ENCODE assay signal across 21 cellular contexts in the genomic region with DNA sequence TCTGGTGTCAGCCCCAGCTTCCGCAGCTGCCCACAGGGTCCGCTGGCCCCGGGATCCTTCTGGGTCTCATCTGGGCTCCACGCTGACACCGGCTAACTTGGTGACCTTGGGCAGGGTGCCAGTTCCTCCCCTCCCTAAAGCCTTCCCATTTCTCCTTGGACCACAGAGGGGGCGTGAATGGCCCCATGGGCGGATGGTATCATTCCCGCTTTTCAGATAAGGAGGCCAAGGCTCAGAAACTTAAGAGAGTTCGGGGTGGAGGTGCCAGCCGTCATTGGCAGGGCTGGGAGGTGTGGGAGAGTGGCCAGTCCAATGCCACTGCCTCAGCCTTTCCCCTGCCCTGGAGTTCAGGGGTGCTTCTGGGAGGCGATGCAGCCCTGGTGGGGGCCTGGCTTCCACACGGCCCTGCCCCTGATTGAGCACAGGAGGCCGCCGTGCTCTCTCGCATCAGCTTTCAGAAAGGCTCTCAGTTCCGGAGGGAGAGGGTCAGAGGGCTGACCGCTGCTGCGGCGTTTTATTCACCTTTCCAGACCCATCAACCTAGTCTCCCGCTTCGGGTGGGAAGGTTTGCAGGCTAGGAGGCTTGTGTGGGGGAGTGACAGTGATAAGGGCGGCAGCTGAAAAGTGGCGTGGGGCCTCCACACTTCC.
DNase-seq lines count a peak whose midpoint lies in the region; ATAC-seq, FAIRE-seq and TF ChIP-seq lines count a peak whose summit lies in the region.
"Had no signal": no experiment of that assay in that cellular context is flagged by ENCODE, and none has a peak within 500 bp of the region (broad histone marks: within the 10 kb centered on the region; RNA-seq: fewer than 3 reads in every experiment).

No MANE protein-coding gene starts in this region.

- H2AK5ac ChIP-seq in IMR-90 (ENCODE audit: low read depth, low read length) (no peak overlapping the region), H1 (ENCODE audit: low read depth, low read length) (no peak overlapping the region)

- H3K9me3 ChIP-seq in IMR-90 (ENCODE audit: control insufficient read depth, insufficient read depth, low read length) (peaks cover 9% of the 10 kb centered on the region), H1 (ENCODE audit: insufficient read depth in 2 of 2, low read depth in 1 of 2, low read length in 1 of 2) (peaks cover 0 to 8% of the 10 kb centered on the region in 2 experiments; a peak in 2 of 4 replicates), HepG2 (ENCODE audit: low read length) (peaks cover 13% of the 10 kb centered on the region; the same call in 1 of the 2 replicates), spleen (peaks cover 0 to 22% (median 17%) of the 10 kb centered on the region in 8 donors), esophagus squamous epithelium (peaks cover 0 to 17% (median 7%) of the 10 kb centered on the region in 3 donors)

- H3K4me1 Mint-ChIP-seq in natural killer cell = no peaks in the 10 kb centered on the region
- H3K4me1 Mint-ChIP-seq: CD4-positive, CD25-positive, alpha-beta regulatory T cell had no signal

- H3K27ac ChIP-seq in IMR-90 (ENCODE audit: insufficient read depth, low read length) (no peak overlapping the region), H1 (ENCODE audit: low read depth, low read length) (no peak overlapping the region), HepG2 (ENCODE audit: extremely low read length, insufficient read depth, low read length) (peak overlapping the region; percentile 61), spleen (peak overlapping the region in 5 of 8 donors; percentile 40 to 62 (median 57)), esophagus squamous epithelium (no peak overlapping the region)
- H3K27ac ChIP-seq: RWPE1 had no signal

- H3K27me3 ChIP-seq in IMR-90 (ENCODE audit: control insufficient read depth, insufficient read depth, low read length) = no peaks in the 10 kb centered on the region
- no peaks in the 10 kb centered on the region for H3K27me3 ChIP-seq in H1 (replicated peaks in 1 of 4; ENCODE audit: control insufficient read depth in 3 of 4, extremely low read depth in 1 of 4, insufficient read depth in 3 of 4, low read length in 3 of 4)
- H3K27me3 ChIP-seq in HepG2 (ENCODE audit: control insufficient read depth in 1 of 2, insufficient read depth in 2 of 2, low read length in 2 of 2) = no peaks in the 10 kb centered on the region
- peaks cover 0 to 13% (median 0%) of the 10 kb centered on the region in 7 donors for H3K27me3 ChIP-seq in spleen (replicated peaks in 1 of 7)
- peaks cover 0 to 61% (median 0%) of the 10 kb centered on the region in 4 donors for H3K27me3 ChIP-seq in esophagus squamous epithelium
- H3K27me3 ChIP-seq: BE2C had no signal

- no peak overlapping the region for H3K14ac ChIP-seq in IMR-90 (replicated peaks; ENCODE audit: low read depth, low read length)
- H3K14ac ChIP-seq in H1 (ENCODE audit: insufficient read length) = no peak overlapping the region

- H2BK120ac ChIP-seq in IMR-90 (ENCODE audit: low read depth, low read length) (no peak overlapping the region), H1 (replicated peaks; ENCODE audit: low read depth, low read length) (no peak overlapping the region)

- H3K4me3 ChIP-seq in IMR-90 (ENCODE audit: insufficient read depth, low read depth, low read length) (no peak overlapping the region), H1 (ENCODE audit: extremely low read depth in 1 of 4, insufficient read depth in 2 of 4, low read depth in 3 of 4, low read length in 4 of 4) (no peak overlapping the region), HepG2 (replicated peaks in 1 of 3; ENCODE audit: insufficient read depth in 1 of 3, low read depth in 2 of 3, low read length in 3 of 3) (peak overlapping the region in 1 of 3 experiments; percentile 39; a peak in 1 of 6 replicates), spleen (no peak overlapping the region), esophagus squamous epithelium (no peak overlapping the region)

- peaks cover 8% of the 10 kb centered on the region in 2 donors for H3K27me3 Mint-ChIP-seq in natural killer cell (ENCODE audit: low read depth in 2 of 2)

- no peak overlapping the region for H4K8ac ChIP-seq in IMR-90 (ENCODE audit: low read depth in 2 of 2, low read length in 2 of 2)
- no peak overlapping the region for H4K8ac ChIP-seq in H1 (ENCODE audit: extremely low read depth, insufficient read depth, low read length)

- BruUV-seq in IMR-90 (replicated peaks; lab: Mats Ljungman, UMichigan) (no TSS peak), HepG2 (replicated peaks; lab: Mats Ljungman, UMichigan) (no TSS peak)

- H3K79me2 ChIP-seq in H1 (ENCODE audit: control insufficient read depth in 1 of 2, insufficient read depth in 2 of 2, low read length in 2 of 2) (peaks cover 0 to 30% of the 10 kb centered on the region in 2 experiments; a peak in 1 of 4 replicates), HepG2 (ENCODE audit: insufficient read depth, low read length) (peaks cover 3% of the 10 kb centered on the region)

- dilution Hi-C loops in IMR-90 (cut with HindIII; ENCODE audit: low sequenced_read_pairs, unreplicated experiment) = no loop called here

- CTCF ChIA-PET in IMR-90 (lab: Yijun Ruan, JAX) (no interaction called here), H1 (lab: Charles Lee; ENCODE audit: partially characterized antibody) (interaction anchor here (2.0 kb wide), 1 partner anchor 10 kb away, joined by 5 read pairs; no protein-coding TSS in a partner anchor), HepG2 (lab: Yijun Ruan, JAX; ENCODE audit: low intra/inter-chr PET ratio, low total read pairs) (no interaction called here)

- H2BK15ac ChIP-seq in IMR-90 (ENCODE audit: low read depth, low read length) (no peak overlapping the region), H1 (ENCODE audit: low read length) (no peak overlapping the region)

- H3K4me1 ChIP-seq in IMR-90 (ENCODE audit: control insufficient read depth, insufficient read depth, low read length) (peaks cover 5% of the 10 kb centered on the region), H1 (replicated peaks in 1 of 4; ENCODE audit: control insufficient read depth in 3 of 4, insufficient read depth in 4 of 4, low read length in 3 of 4) (peaks cover 0 to 3% (median 2%) of the 10 kb centered on the region in 4 experiments; a peak in 4 of 7 replicates), HepG2 (ENCODE audit: insufficient read depth, low read length) (peaks cover 19% of the 10 kb centered on the region), spleen (peaks cover 11 to 56% (median 27%) of the 10 kb centered on the region in 6 donors), esophagus squamous epithelium (peaks cover 0 to 11% (median 3%) of the 10 kb centered on the region in 3 donors)

- intact Hi-C loops in IMR-90 (cut with micrococcal nuclease) = no loop called here
- intact Hi-C loops in HepG2 (cut with micrococcal nuclease; ENCODE audit: unreplicated experiment) = no loop called here
- intact Hi-C loops in spleen (cut with DNase I; ENCODE audit: low total_unique reads) = no loop called here
- intact Hi-C loops in natural killer cell (cut with micrococcal nuclease) = no loop called here
- intact Hi-C loops in esophagus squamous epithelium (cut with DNase I) = no loop called here

- H3K9me3 Mint-ChIP-seq in natural killer cell = peaks cover 5 to 6% of the 10 kb centered on the region in 2 donors

- TF ChIP-seq EP300 in H1 (IDR thresholded peaks at IDR 0.05; ENCODE audit: borderline replicate concordance in 1 of 2, low read depth in 2 of 2, low read length in 2 of 2) (no peak), HepG2 (IDR thresholded peaks at IDR 0.05; ENCODE audit: low read depth in 2 of 2, low read length in 2 of 2) (no peak), HepG2 (CRISPR knock-in tag; IDR thresholded peaks at IDR 0.05; ENCODE audit: borderline replicate concordance) (no peak)

- WGBS in IMR-90 (ENCODE audit: extremely low coverage in 2 of 2, insufficient read length in 1 of 2), 2 experiments = 64% methylated on average over 8 of the region's 23 CpGs; no CpG with 5 or more reads in 1 of the 2 experiments
- 89% methylated on average over 22 of the region's 23 CpGs; no CpG with 5 or more reads in 1 of the 2 experiments for WGBS in H1 (ENCODE audit: extremely low coverage in 1 of 2, insufficient coverage in 1 of 2, insufficient read length in 1 of 2, insufficient replicate concordance in 2 of 2, low coverage in 1 of 2, low lambda C conversion rate in 2 of 2, missing lambda C conversion rate in 1 of 2), 2 experiments
- 68% methylated on average over 23 of the region's 23 CpGs for WGBS in HepG2 (ENCODE audit: low lambda C conversion rate)
- 65 to 77% (median 73%) methylated on average over 22 to 23 of the region's 23 CpGs for WGBS in spleen, 5 donors
- WGBS in esophagus squamous epithelium, 2 donors = 93 to 95% methylated on average over 4 to 11 of the region's 23 CpGs

- H3K27ac Mint-ChIP-seq in natural killer cell = no peak overlapping the region
- H3K27ac Mint-ChIP-seq: CD4-positive, CD25-positive, alpha-beta regulatory T cell; HFFc6 had no signal

- 0 out of 2 replicates have a peak overlapping the region, but pooled peaks have one; percentile 17 for H2BK12ac ChIP-seq in H1 (ENCODE audit: low read depth, low read length)

- peaks cover 11% of the 10 kb centered on the region for H3K36me3 Mint-ChIP-seq in natural killer cell

- H4K5ac ChIP-seq in IMR-90 (ENCODE audit: low read depth, low read length) = no peak overlapping the region
- no peak overlapping the region for H4K5ac ChIP-seq in H1 (ENCODE audit: insufficient read length, low read depth, low read length)

- DNase-seq in IMR-90 = no peak
- DNase-seq in H1 (ENCODE audit: low read depth in 1 of 2, low spot score in 2 of 2) = no peak
- no peak for DNase-seq in HepG2 (ENCODE audit: low spot score)
- DNase-seq in spleen = no peak
- DNase-seq in natural killer cell = no peak
- DNase-seq in esophagus squamous epithelium (lab: John Stamatoyannopoulos, UW) = no peak
- DNase-seq: BE2C; CD4-positive, CD25-positive, alpha-beta regulatory T cell; H7; HFFc6; KBM-7; MM.1S; NCI-H1092; NCI-H1436; NCI-H187 treated with DMSO at 0.1 percent for 48 hours; NCI-H2107; NCI-H2227 treated with DMSO at 0.1 percent for 48 hours; NCI-H510A had no signal

- FAIRE-seq in H1 (lab: Jason Lieb, UNC) = no peak
- FAIRE-seq in HepG2 (lab: Jason Lieb, UNC) = no peak

- no peak overlapping the region for H3K4me3 Mint-ChIP-seq in natural killer cell
- H3K4me3 Mint-ChIP-seq: CD4-positive, CD25-positive, alpha-beta regulatory T cell; HFFc6 had no signal

- H3K4me2 ChIP-seq in IMR-90 (ENCODE audit: low read depth, low read length) (no peak overlapping the region), H1 (ENCODE audit: insufficient read depth in 1 of 2, low read depth in 2 of 2, low read length in 2 of 2) (no peak overlapping the region), HepG2 (ENCODE audit: low read depth, low read length) (peak overlapping the region; percentile 63)

- peaks cover 51 to 95% of the 10 kb centered on the region in 2 experiments for H3K79me1 ChIP-seq in IMR-90 (ENCODE audit: low read depth in 1 of 2, low read length in 2 of 2)
- H3K79me1 ChIP-seq in H1 (ENCODE audit: low read depth, low read length) = peaks cover 17% of the 10 kb centered on the region

- H4K91ac ChIP-seq in IMR-90 (ENCODE audit: insufficient read depth, low read depth, low read length) = no peak overlapping the region
- no peak overlapping the region for H4K91ac ChIP-seq in H1 (replicated peaks; ENCODE audit: insufficient read length, low read length)

- TF ChIP-seq POLR2A in IMR-90 (IDR thresholded peaks at IDR 0.05; ENCODE audit: low read depth, low read length) = no peak
- TF ChIP-seq POLR2A in H1 (IDR thresholded peaks at IDR 0.05; ENCODE audit: control extremely low read depth in 1 of 2, low read depth in 2 of 2, low read length in 2 of 2) = no peak
- no peak for TF ChIP-seq POLR2A in HepG2 (IDR thresholded peaks at IDR 0.05; ENCODE audit: insufficient read depth in 1 of 2, low read depth in 2 of 2, low read length in 2 of 2)
- no peak for TF ChIP-seq POLR2A in spleen (IDR thresholded peaks at IDR 0.05)
- no peak for TF ChIP-seq POLR2A in esophagus squamous epithelium (IDR thresholded peaks at IDR 0.05)

- no peak for TF ChIP-seq RAD21 in IMR-90 (IDR thresholded peaks at IDR 0.05; ENCODE audit: low read length)
- TF ChIP-seq RAD21 in H1 (IDR thresholded peaks at IDR 0.05 in 1 of 2, conservative IDR thresholded peaks at IDR 0.05 in 1 of 2; ENCODE audit: low read depth in 2 of 2, low read length in 2 of 2) = no peak
- TF ChIP-seq RAD21 in HepG2 (CRISPR knock-in tag; IDR thresholded peaks at IDR 0.05) = no peak

- peaks cover 19% of the 10 kb centered on the region for H3K9me1 ChIP-seq in IMR-90 (ENCODE audit: insufficient read depth, low read length)

- POLR2A ChIA-PET in IMR-90 (lab: Charles Lee; ENCODE audit: unreplicated experiment) = interaction anchor here (0.5 kb wide), 1 partner anchor 18 kb away, joined by 3 read pairs; no protein-coding TSS in a partner anchor
- POLR2A ChIA-PET in H1 (lab: Charles Lee; ENCODE audit: partially characterized antibody) = no interaction called here
- POLR2A ChIA-PET in HepG2 (lab: Yijun Ruan, JAX) = interaction anchor here (1.1 to 1.6 kb wide), 4 partner anchors 9 to 41 kb away, joined by 3 to 8 read pairs (median 4); no protein-coding TSS in a partner anchor

- no peak overlapping the region for H2AFZ ChIP-seq in IMR-90 (replicated peaks; ENCODE audit: low read length, poor library complexity)
- no peak overlapping the region for H2AFZ ChIP-seq in H1 (ENCODE audit: low read length)
- H2AFZ ChIP-seq in HepG2 (ENCODE audit: low read length) = no peak overlapping the region

- H3K56ac ChIP-seq in IMR-90 (ENCODE audit: extremely low read depth, insufficient read depth, low read length) (no peak overlapping the region), H1 (replicated peaks; ENCODE audit: insufficient read length, low read depth, low read length) (no peak overlapping the region)

- TF ChIP-seq CTCF in IMR-90 (conservative IDR thresholded peaks at IDR 0.05; ENCODE audit: low read depth, low read length) (no peak), H1 (IDR thresholded peaks at IDR 0.05; ENCODE audit: control extremely low read depth in 1 of 3, insufficient read depth in 1 of 3, low read depth in 1 of 3, low read length in 3 of 3) (no peak), HepG2 (CRISPR knock-in tag; IDR thresholded peaks at IDR 0.05) (no peak), spleen (IDR thresholded peaks at IDR 0.05 in 8 of 11, conservative IDR thresholded peaks at IDR 0.05 in 3 of 11) (no peak), natural killer cell (IDR thresholded peaks at IDR 0.05) (no peak), esophagus squamous epithelium (IDR thresholded peaks at IDR 0.05) (no peak)

- H4K20me1 ChIP-seq in IMR-90 (ENCODE audit: insufficient read depth, low read length) (peaks cover 70% of the 10 kb centered on the region), H1 (replicated peaks in 1 of 2; ENCODE audit: control insufficient read depth in 1 of 2, insufficient read depth in 2 of 2, low read length in 2 of 2) (peaks cover 2 to 13% of the 10 kb centered on the region in 2 experiments), HepG2 (ENCODE audit: insufficient read depth, low read length) (peaks cover 3% of the 10 kb centered on the region; the same call in 1 of the 2 replicates)

- in situ Hi-C loops in IMR-90 (cut with MboI; ENCODE audit: low sequenced_read_pairs) = no loop called here
- in situ Hi-C loops in HepG2 (cut with HindIII; ENCODE audit: extremely low pct_ligation_motif_present, low pct_unique_long_range_greater_than_20kb) = no loop called here

- H3K4ac ChIP-seq in IMR-90 (ENCODE audit: low read depth, low read length) = no peak overlapping the region
- H3K4ac ChIP-seq in H1 (replicated peaks; ENCODE audit: insufficient read length, low read depth, low read length) = no peak overlapping the region

- 0 out of 2 replicates have a peak, but pooled peaks cover 2% of the 10 kb centered on the region for H3K23me2 ChIP-seq in H1 (ENCODE audit: low read depth, low read length)

- H2BK20ac ChIP-seq in IMR-90 (ENCODE audit: low read depth, low read length) (no peak overlapping the region), H1 (ENCODE audit: low read length) (no peak overlapping the region)

- H3K18ac ChIP-seq in IMR-90 (ENCODE audit: low read depth, low read length) (no peak overlapping the region), H1 (ENCODE audit: extremely low read depth, low read length) (no peak overlapping the region)

- H3K9ac ChIP-seq in IMR-90 (ENCODE audit: low read depth, low read length) (no peak overlapping the region), H1 (replicated peaks in 1 of 4; ENCODE audit: extremely low read depth in 1 of 4, low read depth in 3 of 4, low read length in 3 of 4) (no peak overlapping the region), HepG2 (ENCODE audit: insufficient read depth, low read depth, low read length) (0 out of 2 replicates have a peak overlapping the region, but pooled peaks have one; percentile 14)

- no peak overlapping the region for H3K23ac ChIP-seq in IMR-90 (ENCODE audit: low read depth, low read length)
- no peak overlapping the region for H3K23ac ChIP-seq in H1 (ENCODE audit: insufficient read length)

- H3K36me3 ChIP-seq in IMR-90 (ENCODE audit: control insufficient read depth, insufficient read depth, low read length) (peaks cover 43% of the 10 kb centered on the region), H1 (ENCODE audit: control insufficient read depth in 2 of 4, insufficient read depth in 4 of 4, low read length in 3 of 4) (0 out of 8 replicates have a peak, but pooled peaks cover 0 to 2% (median 0%) of the 10 kb centered on the region in 4 experiments), HepG2 (replicated peaks in 1 of 2; ENCODE audit: control insufficient read depth in 1 of 2, insufficient read depth in 2 of 2, low read length in 2 of 2) (peaks cover 0 to 12% of the 10 kb centered on the region in 2 experiments; a peak in 1 of 5 replicates), spleen (peaks cover 0 to 12% (median 0%) of the 10 kb centered on the region in 6 donors), esophagus squamous epithelium (peaks cover 0 to 7% (median 0%) of the 10 kb centered on the region in 3 donors)

- H2AK9ac ChIP-seq in IMR-90 (replicated peaks; ENCODE audit: low read depth, low read length, poor library complexity) = peak overlapping the region; percentile 30

- H2BK5ac ChIP-seq in IMR-90 (ENCODE audit: low read depth, low read length, poor library complexity, severe bottlenecking) (no peak overlapping the region), H1 (ENCODE audit: low read depth, low read length) (no peak overlapping the region; the same call in 1 of the 2 replicates)

- no peak for ATAC-seq in IMR-90 (ENCODE audit: low read depth)
- peak; percentile 52 for ATAC-seq in HepG2
- ATAC-seq in natural killer cell = no peak
- no peak for ATAC-seq in GM21367 (IDR thresholded peaks at IDR 0.05; ENCODE audit: unreplicated experiment)
- ATAC-seq: SK-N-SH treated with all-trans-retinoic acid at 6 μM for 48 hours had no signal

Comparison
In these comparisons a context has a peak if more than half of its experiments do, and no peak if none do; other contexts are left out.
1. H3K27ac ChIP-seq: peak in HepG2 (single experiment) and spleen (5 of 8); none in IMR-90 (single experiment), H1 (single experiment) and esophagus squamous epithelium (0 of 4).